Comparison of ENCODE assay signal across 18 cellular contexts in genomic region chr6:69098910-69099309, GRCh38.
DNase-seq lines count a peak whose midpoint lies in the region; ATAC-seq, FAIRE-seq and TF ChIP-seq lines count a peak whose summit lies in the region.
"Had no signal": no experiment of that assay in that cellular context is flagged by ENCODE, and none has a peak within 500 bp of the region (broad histone marks: within the 10 kb centered on the region; RNA-seq: fewer than 3 reads in every experiment).

No MANE protein-coding gene starts in this region.

- no peak overlapping the region for H3K27ac Mint-ChIP-seq in CD14-positive monocyte

- no peaks in the 10 kb centered on the region for H4K20me1 ChIP-seq in HepG2 (ENCODE audit: insufficient read depth, low read length)
- no peaks in the 10 kb centered on the region for H4K20me1 ChIP-seq in GM12878 (ENCODE audit: control insufficient read depth, insufficient read depth)
- H4K20me1 ChIP-seq: BLaER1 treated with 17β-estradiol and CSF1 and Interleukin-3, amounts not matched to agents 10 nM and 100 nM had no signal

- no peaks in the 10 kb centered on the region for H3K27me3 Mint-ChIP-seq in CD14-positive monocyte (ENCODE audit: low read depth in 3 of 3)

- no peaks in the 10 kb centered on the region for H3K36me3 Mint-ChIP-seq in CD14-positive monocyte

- H3K4me3 ChIP-seq in HepG2 (replicated peaks in 1 of 3; ENCODE audit: insufficient read depth in 1 of 3, low read depth in 2 of 3, low read length in 3 of 3) (no peak overlapping the region), right lobe of liver (no peak overlapping the region), GM12878 (no peak overlapping the region)
- H3K4me3 ChIP-seq: BLaER1 treated with 17β-estradiol and CSF1 and Interleukin-3, amounts not matched to agents 10 nM and 100 nM had no signal

- TF ChIP-seq CTCF in HepG2 (CRISPR knock-in tag; IDR thresholded peaks at IDR 0.05) = no peak
- no peak for TF ChIP-seq CTCF in right lobe of liver (IDR thresholded peaks at IDR 0.05)
- no peak for TF ChIP-seq CTCF in GM12878 (IDR thresholded peaks at IDR 0.05 in 2 of 3, conservative IDR thresholded peaks at IDR 0.05 in 1 of 3; ENCODE audit: control insufficient read depth in 2 of 3, extremely low read depth in 1 of 3, insufficient read depth in 1 of 3, low read depth in 3 of 3, low read length in 3 of 3)
- no peak for TF ChIP-seq CTCF in CD14-positive monocyte (IDR thresholded peaks at IDR 0.05)

- CTCF ChIA-PET in HepG2 (lab: Yijun Ruan, JAX; ENCODE audit: low intra/inter-chr PET ratio, low total read pairs) = no interaction called here
- CTCF ChIA-PET in GM12878 (lab: Yijun Ruan, JAX) = interaction anchor here (0.6 kb wide), 1 partner anchor 376 kb away, joined by 3 read pairs; no protein-coding TSS in a partner anchor

- H3K4me1 ChIP-seq in HepG2 (ENCODE audit: insufficient read depth, low read length) (no peaks in the 10 kb centered on the region), right lobe of liver (no peaks in the 10 kb centered on the region), GM12878 (ENCODE audit: control insufficient read depth, insufficient read depth, low read length) (no peaks in the 10 kb centered on the region)
- H3K4me1 ChIP-seq: BLaER1 treated with 17β-estradiol and CSF1 and Interleukin-3, amounts not matched to agents 10 nM and 100 nM had no signal

- H2AFZ ChIP-seq in HepG2 (ENCODE audit: low read length) = no peak overlapping the region
- H2AFZ ChIP-seq in GM12878 (ENCODE audit: control insufficient read depth, low read depth, low read length) = no peak overlapping the region

- H3K4me2 ChIP-seq in HepG2 (ENCODE audit: low read depth, low read length) (no peak overlapping the region), GM12878 (ENCODE audit: control insufficient read depth, insufficient read depth) (no peak overlapping the region)
- H3K4me2 ChIP-seq: BLaER1 treated with 17β-estradiol and CSF1 and Interleukin-3, amounts not matched to agents 10 nM and 100 nM had no signal

- POLR2A ChIA-PET in HepG2 (lab: Yijun Ruan, JAX) (no interaction called here), GM12878 (lab: Charles Lee) (no interaction called here)

- ATAC-seq in HepG2 (peak; percentile 41; the same call in 1 of the 3 replicates), right lobe of liver (no peak), HG03103 (IDR thresholded peaks at IDR 0.05; ENCODE audit: low read depth, unreplicated experiment) (peak; percentile 61), GM12878 (peak; percentile 42; the same call in 1 of the 3 replicates), GM19463 (IDR thresholded peaks at IDR 0.05; ENCODE audit: unreplicated experiment) (no peak), GM19035 (IDR thresholded peaks at IDR 0.05; ENCODE audit: unreplicated experiment) (no peak)
- ATAC-seq: SK-N-SH treated with all-trans-retinoic acid at 6 μM for 48 hours had no signal

- TF ChIP-seq RAD21 in HepG2 (CRISPR knock-in tag; IDR thresholded peaks at IDR 0.05) (no peak), GM12878 (IDR thresholded peaks at IDR 0.05; ENCODE audit: insufficient read depth, low read depth, low read length) (no peak)

- H3K4me3 Mint-ChIP-seq in CD14-positive monocyte = no peak overlapping the region

- DNase-seq in HepG2 (ENCODE audit: low spot score) (no peak), right lobe of liver (no peak), GM12878 (ENCODE audit: low read depth, low spot score) (no peak), medulla oblongata (ENCODE audit: extremely low spot score) (no peak), CD14-positive monocyte (ENCODE audit: low spot score) (no peak)
- DNase-seq: EL, HCEC 1CT, NCI-H187, NCI-H345, NCI-H526 treated with DMSO at 0.1 percent for 48 hours, OCI-M1, SHP77 treated with DMSO at 0.1 percent for 48 hours, T-helper 1 cell had no signal

- TF ChIP-seq EP300 in HepG2 (IDR thresholded peaks at IDR 0.05; ENCODE audit: low read depth in 2 of 2, low read length in 2 of 2) (no peak), HepG2 (CRISPR knock-in tag; IDR thresholded peaks at IDR 0.05; ENCODE audit: borderline replicate concordance) (no peak), GM12878 (IDR thresholded peaks at IDR 0.05; ENCODE audit: borderline replicate concordance in 1 of 2, control insufficient read depth in 1 of 2, low read depth in 2 of 2, low read length in 2 of 2) (no peak)

- no peaks in the 10 kb centered on the region for H3K4me1 Mint-ChIP-seq in CD14-positive monocyte

- no peaks in the 10 kb centered on the region for H3K36me3 ChIP-seq in HepG2 (replicated peaks in 1 of 2; ENCODE audit: control insufficient read depth in 1 of 2, insufficient read depth in 2 of 2, low read length in 2 of 2)
- H3K36me3 ChIP-seq in right lobe of liver = no peaks in the 10 kb centered on the region
- H3K36me3 ChIP-seq in GM12878 (ENCODE audit: control insufficient read depth in 2 of 2, insufficient read depth in 2 of 2, low read length in 1 of 2) = no peaks in the 10 kb centered on the region
- H3K36me3 ChIP-seq: BLaER1 treated with 17β-estradiol and CSF1 and Interleukin-3, amounts not matched to agents 10 nM and 100 nM had no signal

- FAIRE-seq in HepG2 (lab: Jason Lieb, UNC) (no peak), GM12878 (lab: Jason Lieb, UNC) (no peak)

- BruUV-seq in HepG2 (replicated peaks; lab: Mats Ljungman, UMichigan) = no TSS peak
- BruUV-seq in GM12878 (replicated peaks; lab: Mats Ljungman, UMichigan) = no TSS peak

- TF ChIP-seq POLR2A in HepG2 (IDR thresholded peaks at IDR 0.05; ENCODE audit: insufficient read depth in 1 of 2, low read depth in 2 of 2, low read length in 2 of 2) (no peak), right lobe of liver (IDR thresholded peaks at IDR 0.05) (no peak), GM12878 (IDR thresholded peaks at IDR 0.05; ENCODE audit: low read depth, low read length) (no peak)

- H3K9me3 Mint-ChIP-seq in CD14-positive monocyte = peaks cover 0 to 4% (median 3%) of the 10 kb centered on the region in 7 donors

- intact Hi-C loops in HepG2 (cut with micrococcal nuclease; ENCODE audit: unreplicated experiment) (no loop called here), right lobe of liver (cut with DNase I) (no loop called here), GM12878 (cut with micrococcal nuclease; ENCODE audit: unreplicated experiment) (no loop called here), CD14-positive monocyte (cut with micrococcal nuclease) (no loop called here)

- H3K27ac ChIP-seq in HepG2 (ENCODE audit: extremely low read length, insufficient read depth, low read length) (no peak overlapping the region), right lobe of liver (no peak overlapping the region), GM12878 (ENCODE audit: control insufficient read depth, insufficient read depth) (no peak overlapping the region)
- H3K27ac ChIP-seq: BLaER1 treated with 17β-estradiol and CSF1 and Interleukin-3, amounts not matched to agents 10 nM and 100 nM had no signal

- in situ Hi-C loops in HepG2 (cut with HindIII; ENCODE audit: extremely low pct_ligation_motif_present, low pct_unique_long_range_greater_than_20kb) (no loop called here), GM12878 (cut with MboI) (no loop called here)

- no peaks in the 10 kb centered on the region for H3K27me3 ChIP-seq in HepG2 (ENCODE audit: control insufficient read depth in 1 of 2, insufficient read depth in 2 of 2, low read length in 2 of 2)
- no peaks in the 10 kb centered on the region for H3K27me3 ChIP-seq in right lobe of liver
- no peaks in the 10 kb centered on the region for H3K27me3 ChIP-seq in GM12878 (replicated peaks in 1 of 2; ENCODE audit: control insufficient read depth in 2 of 2, insufficient read depth in 2 of 2, low read length in 1 of 2)
- H3K27me3 ChIP-seq: BLaER1 treated with 17β-estradiol and CSF1 and Interleukin-3, amounts not matched to agents 10 nM and 100 nM had no signal

- H3K9ac ChIP-seq in HepG2 (ENCODE audit: insufficient read depth, low read depth, low read length) (no peak overlapping the region), GM12878 (ENCODE audit: control insufficient read depth, insufficient read depth, low read length) (no peak overlapping the region)
- H3K9ac ChIP-seq: BLaER1 treated with 17β-estradiol and CSF1 and Interleukin-3, amounts not matched to agents 10 nM and 100 nM had no signal

- SMC1A ChIA-PET in GM12878 (lab: Charles Lee; ENCODE audit: uncharacterized antibody, unreplicated experiment) = no interaction called here

- no peaks in the 10 kb centered on the region for H3K79me2 ChIP-seq in HepG2 (ENCODE audit: insufficient read depth, low read length)
- H3K79me2 ChIP-seq in GM12878 (ENCODE audit: control insufficient read depth, insufficient read depth, low read length) = no peaks in the 10 kb centered on the region

- H3K9me3 ChIP-seq in HepG2 (ENCODE audit: low read length) (no peaks in the 10 kb centered on the region), right lobe of liver (no peaks in the 10 kb centered on the region), GM12878 (replicated peaks; ENCODE audit: control insufficient read depth, insufficient read depth, low read length) (no peaks in the 10 kb centered on the region)
- H3K9me3 ChIP-seq: BLaER1 treated with 17β-estradiol and CSF1 and Interleukin-3, amounts not matched to agents 10 nM and 100 nM had no signal

- RAD21 ChIA-PET in GM12878 (lab: Charles Lee; ENCODE audit: unreplicated experiment) = no interaction called here

TF ChIP-seq in HepG2, 621 proteins besides CTCF, POLR2A, EP300 and RAD21 (continues in another document):
- TF ChIP-seq ZNF496 (CRISPR knock-in tag; IDR thresholded peaks at IDR 0.05; ENCODE audit: insufficient replicate concordance) = no peak

TF ChIP-seq in GM12878, 131 proteins besides CTCF, POLR2A, EP300 and RAD21:
- no peak for TF ChIP-seq BMI1 (IDR thresholded peaks at IDR 0.05; ENCODE audit: borderline replicate concordance)

Comparison
In these comparisons a context has a peak if more than half of its experiments do, and no peak if none do; other contexts are left out.
1. ATAC-seq: peak in HepG2 (single experiment), HG03103 (single experiment) and GM12878 (single experiment); none in right lobe of liver (0 of 4), GM19463 (single experiment) and GM19035 (single experiment).